ENCODE assay signal across 11 cellular contexts in the genomic region with DNA sequence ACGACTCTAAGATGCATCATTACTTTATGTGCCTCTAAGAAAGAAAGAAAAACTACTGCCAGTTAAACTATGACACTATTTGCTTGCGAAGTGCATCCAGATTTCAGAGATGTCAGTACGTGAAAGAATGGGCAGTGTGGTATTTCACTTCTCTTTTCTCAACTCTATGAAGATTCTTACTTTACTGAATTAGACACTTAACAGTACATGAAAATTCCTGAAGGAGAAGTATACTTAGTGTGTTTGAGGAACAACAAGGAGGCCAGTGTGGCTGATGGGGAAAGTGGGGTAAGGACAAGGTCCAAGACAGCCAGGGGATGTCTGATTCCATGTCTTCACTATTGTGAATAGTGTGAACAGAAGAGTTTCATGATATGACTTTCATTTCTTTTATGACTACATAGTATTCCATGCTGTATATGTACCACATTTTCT. TPM values are rescaled to one million over a fixed set of nuclear protein-coding genes. Genes with fewer than 3 reads are reported as not detected.
DNase-seq lines count a peak whose midpoint lies in the region; ATAC-seq lines count a peak whose summit lies in the region.
"Had no signal": no experiment of that assay in that cellular context is flagged by ENCODE, and none has a peak within 500 bp of the region (broad histone marks: within the 10 kb centered on the region; RNA-seq: fewer than 3 reads in every experiment).

No MANE protein-coding gene starts in this region.

- no peak overlapping the region for H3K4me3 Mint-ChIP-seq in stimulated activated memory B cell treated with anti-CD40 and anti-IgM and Interleukin-4, amounts not matched to agents 10 μg/mL and 1 μg/mL and 100 μg/mL, for 72 hours
- H3K4me3 Mint-ChIP-seq in CD8-positive, alpha-beta memory T cell = no peak overlapping the region

- H3K4me1 Mint-ChIP-seq in stimulated activated memory B cell treated with anti-CD40 and anti-IgM and Interleukin-4, amounts not matched to agents 10 μg/mL and 1 μg/mL and 100 μg/mL, for 72 hours = peaks cover 10% of the 10 kb centered on the region
- no peaks in the 10 kb centered on the region for H3K4me1 Mint-ChIP-seq in CD8-positive, alpha-beta memory T cell

- H3K27me3 ChIP-seq in CD8-positive, alpha-beta memory T cell (ENCODE audit: insufficient read depth, low read length, poor library complexity, severe bottlenecking) = no peaks in the 10 kb centered on the region

- no peaks in the 10 kb centered on the region for H3K36me3 ChIP-seq in CD8-positive, alpha-beta memory T cell (ENCODE audit: insufficient read depth, low read length)

- ATAC-seq in GM18873 (IDR thresholded peaks at IDR 0.05; ENCODE audit: low FRiP score, unreplicated experiment) = peak; percentile 85
- peak; percentile 82 for ATAC-seq in GM21576 (IDR thresholded peaks at IDR 0.05; ENCODE audit: unreplicated experiment)
- peak; percentile 69 for ATAC-seq in HG03135 (IDR thresholded peaks at IDR 0.05; ENCODE audit: unreplicated experiment)
- ATAC-seq in stimulated activated memory B cell treated with anti-CD40 and anti-IgM and Interleukin-4, amounts not matched to agents 10 μg/mL and 1 μg/mL and 100 μg/mL, for 72 hours = peak; percentile 76
- ATAC-seq in activated CD4-positive, CD25-positive, alpha-beta regulatory T cell treated with anti-CD3 and anti-CD28 coated beads, Interleukin-2, amount 50 U/mL, for 24 hours = no peak
- ATAC-seq: left ventricle myocardium superior had no signal

- H3K4me3 ChIP-seq in CD8-positive, alpha-beta memory T cell (ENCODE audit: low read length) = no peak overlapping the region

- no peak overlapping the region for H3K27ac Mint-ChIP-seq in stimulated activated memory B cell treated with anti-CD40 and anti-IgM and Interleukin-4, amounts not matched to agents 10 μg/mL and 1 μg/mL and 100 μg/mL, for 72 hours
- H3K27ac Mint-ChIP-seq in CD8-positive, alpha-beta memory T cell = no peak overlapping the region

- no peaks in the 10 kb centered on the region for H3K36me3 Mint-ChIP-seq in stimulated activated memory B cell treated with anti-CD40 and anti-IgM and Interleukin-4, amounts not matched to agents 10 μg/mL and 1 μg/mL and 100 μg/mL, for 72 hours
- H3K36me3 Mint-ChIP-seq in CD8-positive, alpha-beta memory T cell = peaks cover 0 to 5% (median 0%) of the 10 kb centered on the region in 3 donors

- no peaks in the 10 kb centered on the region for H3K9me3 ChIP-seq in CD8-positive, alpha-beta memory T cell (ENCODE audit: low read length)
- H3K9me3 ChIP-seq: Caco-2 had no signal

- no peak overlapping the region for H3K27ac ChIP-seq in CD8-positive, alpha-beta memory T cell (ENCODE audit: low read depth, low read length)

- H3K4me1 ChIP-seq in CD8-positive, alpha-beta memory T cell (ENCODE audit: insufficient read depth, low read length) = no peaks in the 10 kb centered on the region
- H3K4me1 ChIP-seq: Caco-2 had no signal

- POLR2A ChIA-PET in CD8-positive, alpha-beta memory T cell (lab: Charles Lee) = no interaction called here

- CTCF ChIA-PET in CD8-positive, alpha-beta memory T cell (lab: Charles Lee) = no interaction called here

- no peak for DNase-seq in CD8-positive, alpha-beta memory T cell
- DNase-seq in NCI-H2227 treated with DMSO at 0.1 percent for 48 hours (lab: John Stamatoyannopoulos, UW) = no peak
- DNase-seq: anterior cingulate cortex, Caco-2, left ventricle myocardium superior, NCI-H524 had no signal

- H3K27me3 Mint-ChIP-seq in stimulated activated memory B cell treated with anti-CD40 and anti-IgM and Interleukin-4, amounts not matched to agents 10 μg/mL and 1 μg/mL and 100 μg/mL, for 72 hours = peaks cover 7% of the 10 kb centered on the region
- peaks cover 1 to 9% of the 10 kb centered on the region in 2 donors for H3K27me3 Mint-ChIP-seq in CD8-positive, alpha-beta memory T cell

- no peaks in the 10 kb centered on the region for H3K9me3 Mint-ChIP-seq in stimulated activated memory B cell treated with anti-CD40 and anti-IgM and Interleukin-4, amounts not matched to agents 10 μg/mL and 1 μg/mL and 100 μg/mL, for 72 hours
- H3K9me3 Mint-ChIP-seq in CD8-positive, alpha-beta memory T cell = no peaks in the 10 kb centered on the region

RNA-seq across cellular contexts. Expression of a gene that starts 53.9 kb away (rescaled TPM):
- total RNA-seq in CD8-positive, alpha-beta memory T cell = 10 to 100 TPM; 18.7 to 20.4 TPM
- polyA plus RNA-seq in CD8-positive, alpha-beta memory T cell = 22.6 TPM

Comparison
In these comparisons a context has a peak if more than half of its experiments do, and no peak if none do; other contexts are left out.
1. ATAC-seq: peak in GM18873 (single experiment), GM21576 (single experiment), HG03135 (single experiment) and stimulated activated memory B cell treated with anti-CD40 and anti-IgM and Interleukin-4, amounts not matched to agents 10 μg/mL and 1 μg/mL and 100 μg/mL, for 72 hours (single experiment); none in activated CD4-positive, CD25-positive, alpha-beta regulatory T cell treated with anti-CD3 and anti-CD28 coated beads, Interleukin-2, amount 50 U/mL, for 24 hours (0 of 2).